23 cellular contexts compared by ENCODE assay signal in the genomic region with DNA sequence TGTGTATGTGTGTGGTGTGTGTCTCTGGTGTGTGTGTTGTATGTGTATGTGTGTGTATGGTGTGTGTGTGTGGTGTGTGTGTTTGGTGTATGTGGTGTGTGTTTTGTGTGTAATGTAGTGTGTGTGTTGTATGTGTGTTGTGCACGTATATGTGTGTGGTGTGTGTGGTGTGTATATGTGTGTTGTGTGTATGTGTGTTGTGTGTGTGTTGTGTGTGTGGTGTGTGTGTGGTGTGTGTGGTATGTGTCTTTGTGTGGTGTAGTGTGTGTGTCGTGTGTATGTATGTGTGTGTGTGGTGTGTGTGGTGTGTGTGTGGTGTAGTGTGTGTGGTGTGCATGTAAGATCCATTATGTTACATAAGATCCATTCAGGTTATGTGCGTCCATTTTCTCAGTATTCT. TPM values are rescaled to one million over a fixed set of nuclear protein-coding genes. Genes with fewer than 3 reads are reported as not detected.
"Had no signal": no experiment of that assay in that cellular context is flagged by ENCODE, and none has a peak within 500 bp of the region (broad histone marks: within the 10 kb centered on the region; RNA-seq: fewer than 3 reads in every experiment).

No MANE protein-coding gene starts in this region.

- H3K9me3 ChIP-seq: SK-N-SH had no signal

- H3K4me2 ChIP-seq: KMS-11, SK-N-SH had no signal

- ATAC-seq: T-cell had no signal

- DNase-seq: Kasumi-1, NCI-H1092 treated with DMSO at 0.1 percent for 48 hours, NCI-H1436, NCI-H187, NCI-H2029, NCI-H2081 treated with DMSO at 0.1 percent for 48 hours, NCI-H2171, NCI-H226, NCI-H446, NCI-H510A, NCI-H524 treated with DMSO at 0.1 percent for 48 hours, NCI-H69, NCI-H774, Right ventricle myocardium superior, SIG-M5, SK-N-SH, SW 1271, T-cell had no signal

- H3K9ac ChIP-seq: KMS-11, SK-N-SH had no signal

- H3K27ac ChIP-seq: KMS-11 had no signal

- FAIRE-seq: RCC 7860 had no signal

RNA-seq across cellular contexts. Expression of a gene that starts 21.9 kb away (rescaled TPM):
- total RNA-seq: HT1080, M059J, SK-MEL-5 had no signal
- polyA plus RNA-seq: SK-N-SH had no signal
